In the genomic region with DNA sequence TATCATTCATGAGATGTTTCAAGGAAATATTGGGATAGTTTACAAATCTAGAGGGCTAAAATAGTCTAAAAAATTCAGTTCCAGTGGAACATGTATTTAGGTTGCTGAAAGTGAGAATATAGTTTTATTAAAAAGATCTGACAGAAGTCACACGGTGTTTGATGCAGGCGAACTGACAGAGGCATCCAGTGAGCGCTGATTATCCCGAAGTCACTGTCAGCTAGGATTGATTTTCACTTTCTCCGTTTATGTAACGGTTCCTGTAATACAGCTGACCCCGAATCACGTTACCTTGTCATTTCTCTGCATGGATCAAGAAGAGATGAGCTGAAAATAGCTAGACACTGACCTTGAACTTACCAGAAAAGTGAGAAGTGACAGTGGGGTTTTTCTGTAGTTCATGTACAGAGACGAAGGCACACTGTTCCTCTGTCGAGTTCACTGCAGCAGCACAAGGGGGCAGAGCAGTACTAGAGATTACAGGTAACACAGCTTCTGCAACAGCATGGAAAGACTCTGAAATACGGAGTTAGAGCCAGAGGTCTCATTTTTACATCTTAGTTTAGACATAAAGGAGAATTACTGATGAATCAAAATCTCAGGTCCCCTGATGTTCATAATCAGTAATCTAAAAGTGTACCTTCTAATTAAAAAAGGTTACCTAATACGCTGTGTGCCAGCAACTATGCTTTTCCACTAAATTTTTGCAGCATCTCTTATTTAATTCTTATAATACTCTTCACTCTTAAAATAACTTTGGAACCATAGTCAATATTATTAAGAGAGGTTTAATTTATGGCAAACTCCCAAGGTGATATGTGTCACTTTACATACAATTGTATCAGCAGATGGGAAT, we compare ENCODE assay signal across 9 cellular contexts. TPM values are rescaled to one million over a fixed set of nuclear protein-coding genes. Genes with fewer than 3 reads are reported as not detected.
DNase-seq lines count a peak whose midpoint lies in the region; ATAC-seq lines count a peak whose summit lies in the region.
"Had no signal": no experiment of that assay in that cellular context is flagged by ENCODE, and none has a peak within 500 bp of the region (broad histone marks: within the 10 kb centered on the region; RNA-seq: fewer than 3 reads in every experiment).

No MANE protein-coding gene starts in this region.

- H3K9me3 ChIP-seq in SJCRH30 (replicated peaks) (no peaks in the 10 kb centered on the region), adipocyte (ENCODE audit: control insufficient read depth, low read length) (no peaks in the 10 kb centered on the region)

- H3K9me3 Mint-ChIP-seq in immature natural killer cell = no peaks in the 10 kb centered on the region
- H3K9me3 Mint-ChIP-seq: dendritic cell treated with granulocyte-macrophage colony-stimulating factor and Interleukin-4, amounts not matched to agents 40 ng/mL and 50 ng/mL, for 4 days had no signal

- ATAC-seq in GM21381 (IDR thresholded peaks at IDR 0.05; ENCODE audit: unreplicated experiment) = peak; percentile 70

- H3K27ac Mint-ChIP-seq in immature natural killer cell = peak overlapping the region in 4 of 6 donors; percentile 18 to 75 (median 37)
- H3K27ac Mint-ChIP-seq: dendritic cell treated with granulocyte-macrophage colony-stimulating factor and Interleukin-4, amounts not matched to agents 40 ng/mL and 50 ng/mL, for 4 days had no signal

- H3K9ac ChIP-seq in adipocyte (ENCODE audit: low read length) = no peak overlapping the region

- H3K27ac ChIP-seq in SJCRH30 = no peak overlapping the region

- peaks cover 0 to 1% (median 0%) of the 10 kb centered on the region in 3 donors for H3K27me3 Mint-ChIP-seq in immature natural killer cell (ENCODE audit: low read depth in 3 of 3)
- H3K27me3 Mint-ChIP-seq: dendritic cell treated with granulocyte-macrophage colony-stimulating factor and Interleukin-4, amounts not matched to agents 40 ng/mL and 50 ng/mL, for 4 days had no signal

- H3K4me1 ChIP-seq in SJCRH30 (no peaks in the 10 kb centered on the region), adipocyte (ENCODE audit: control insufficient read depth, insufficient read depth, low read length) (no peaks in the 10 kb centered on the region)

- H3K4me1 Mint-ChIP-seq in immature natural killer cell = peaks cover 66 to 96% of the 10 kb centered on the region in 2 donors

- H3K4me3 Mint-ChIP-seq in immature natural killer cell = no peak overlapping the region
- H3K4me3 Mint-ChIP-seq: dendritic cell treated with granulocyte-macrophage colony-stimulating factor and Interleukin-4, amounts not matched to agents 40 ng/mL and 50 ng/mL, for 4 days had no signal

- DNase-seq in EH (ENCODE audit: low read depth) (peak; percentile 53), HT1080 (ENCODE audit: low read depth) (peak; percentile 52), SJCRH30 (peak; percentile 57 to 76), adipocyte (ENCODE audit: low read depth) (peak; percentile 21), immature natural killer cell (peak in 2 of 3 donors; percentile 27 to 46), epidermal melanocyte (ENCODE audit: insufficient read length, low spot score) (no peak)
- peak; percentile 19 to 27 for DNase-seq in stimulated activated CD4-positive, alpha-beta T cell treated with anti-CD3 and anti-CD28 coated beads, Interleukin-15, amount 100 ng/mL, for 48 hours (ENCODE audit: low read depth in 2 of 2)

- H3K4me3 ChIP-seq in SJCRH30 (no peak overlapping the region), adipocyte (ENCODE audit: low read length) (peak overlapping the region; percentile 23)

- no peaks in the 10 kb centered on the region for H3K36me3 ChIP-seq in SJCRH30
- no peaks in the 10 kb centered on the region for H3K36me3 ChIP-seq in adipocyte (ENCODE audit: control insufficient read depth, insufficient read depth, low read length, severe bottlenecking)

- H3K27me3 ChIP-seq in SJCRH30 = no peaks in the 10 kb centered on the region
- H3K27me3 ChIP-seq in adipocyte (replicated peaks; ENCODE audit: control insufficient read depth, insufficient read depth, low read length) = no peaks in the 10 kb centered on the region

- peaks cover 0 to 3% (median 0%) of the 10 kb centered on the region in 3 donors for H3K36me3 Mint-ChIP-seq in immature natural killer cell

RNA-seq across cellular contexts. Expression of gene ARHGAP15, which starts 33.0 kb away (rescaled TPM):
- 0.13 TPM in 1 of 2 replicates, not detected in the other for total RNA-seq in HT1080 (2014; rRNA removed; shearing (Covaris generic))
- not detected in 2 replicates for polyA plus RNA-seq in HT1080 (2015; cell fraction: cytosol; rRNA removed)
- polyA plus RNA-seq in HT1080 (2015; cell fraction: nucleus; rRNA removed) = not detected in 2 replicates
- total RNA-seq in SJCRH30 (2014; rRNA removed; shearing (Covaris generic)) = 0.25 and 0.26 TPM in 2 replicates
- polyA plus RNA-seq in immature natural killer cell = 100 to 1,000 TPM; 107 to 168 (median 150) TPM
